Comparison of ENCODE assay signal across 28 cellular contexts in the genomic region with DNA sequence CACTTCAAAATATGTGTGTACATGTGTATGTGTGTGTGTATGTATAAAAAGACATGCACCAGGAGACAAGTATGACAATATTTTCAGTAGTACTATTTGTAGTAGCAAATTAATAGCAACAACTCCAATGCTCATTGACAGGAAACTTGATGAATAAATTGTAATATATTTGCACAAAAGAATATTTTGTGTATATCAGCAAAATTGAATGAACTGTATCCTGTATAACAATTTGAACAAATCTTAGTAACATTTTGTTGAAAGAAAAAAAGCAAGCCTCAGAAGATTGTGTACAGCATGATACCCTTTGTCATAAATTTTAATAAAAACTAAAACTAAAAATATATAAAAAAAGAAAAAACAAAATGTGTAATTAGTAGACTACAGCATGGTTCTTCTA.
"Had no signal": no experiment of that assay in that cellular context is flagged by ENCODE, and none has a peak within 500 bp of the region (broad histone marks: within the 10 kb centered on the region; RNA-seq: fewer than 3 reads in every experiment).

No MANE protein-coding gene starts in this region.

- H3K4me3 ChIP-seq: colonic mucosa, coronary artery, dorsolateral prefrontal cortex, esophagus muscularis mucosa, esophagus squamous epithelium, gastrocnemius medialis, gastroesophageal sphincter, heart left ventricle, heart right ventricle had no signal

- ATAC-seq: effector memory CD8-positive, alpha-beta T cell; esophagus mucosa; foreskin keratinocyte; gastrocnemius medialis; gastroesophageal sphincter; heart left ventricle; heart right ventricle had no signal

- H3K27ac ChIP-seq: colonic mucosa, coronary artery, dorsolateral prefrontal cortex, epithelial cell of prostate, esophagus muscularis mucosa, esophagus squamous epithelium, foreskin keratinocyte, gastrocnemius medialis, gastroesophageal sphincter, heart left ventricle, heart right ventricle had no signal

- DNase-seq: colonic mucosa; cortex of kidney; dermis blood vessel endothelial cell; dorsolateral prefrontal cortex; effector CD4-positive, alpha-beta T cell; effector CD8-positive, alpha-beta T cell; effector memory CD4-positive, alpha-beta T cell; effector memory CD8-positive, alpha-beta T cell; endodermal cell; erythroblast; esophagus squamous epithelium; foreskin fibroblast; foreskin keratinocyte; foreskin melanocyte; gastrocnemius medialis; glutamatergic neuron; head of caudate nucleus; heart left ventricle; heart right ventricle had no signal

- H3K27me3 ChIP-seq: colonic mucosa, esophagus muscularis mucosa, esophagus squamous epithelium, foreskin keratinocyte, gastrocnemius medialis, gastroesophageal sphincter, heart left ventricle, heart right ventricle had no signal

- H3K9me3 ChIP-seq: colonic mucosa, esophagus muscularis mucosa, esophagus squamous epithelium, gastrocnemius medialis, gastroesophageal sphincter, heart left ventricle, heart right ventricle had no signal

- H3K4me1 ChIP-seq: colonic mucosa, esophagus muscularis mucosa, esophagus squamous epithelium, foreskin keratinocyte, gastrocnemius medialis, gastroesophageal sphincter, heart left ventricle, heart right ventricle had no signal

- H3K36me3 ChIP-seq: colonic mucosa, esophagus muscularis mucosa, esophagus squamous epithelium, gastrocnemius medialis, gastroesophageal sphincter, heart left ventricle, heart right ventricle had no signal

- FAIRE-seq: colon, endometrium, endothelial cell of umbilical vein, frontal cortex had no signal
